Comparison of ENCODE assay signal across 1 cellular context in genomic region chr14:96217381-96217913, GRCh38.
TF ChIP-seq lines count a peak whose summit lies in the region.

No MANE protein-coding gene starts in this region.

TF ChIP-seq in GM23338, 12 proteins besides CTCF, POLR2A, EP300 and RAD21 (continued from another document):
- TF ChIP-seq ZNF462 (CRISPR knock-in tag; IDR thresholded peaks at IDR 0.05) (no peak), EZH2phosphoT487 (IDR thresholded peaks at IDR 0.05; ENCODE audit: unreplicated experiment) (no peak), ZNF114 (CRISPR knock-in tag; IDR thresholded peaks at IDR 0.05) (no peak), ETS1 (IDR thresholded peaks at IDR 0.05) (no peak), JUNB (IDR thresholded peaks at IDR 0.05; ENCODE audit: unreplicated experiment) (no peak)
